20 cellular contexts compared by ENCODE assay signal in the genomic region with DNA sequence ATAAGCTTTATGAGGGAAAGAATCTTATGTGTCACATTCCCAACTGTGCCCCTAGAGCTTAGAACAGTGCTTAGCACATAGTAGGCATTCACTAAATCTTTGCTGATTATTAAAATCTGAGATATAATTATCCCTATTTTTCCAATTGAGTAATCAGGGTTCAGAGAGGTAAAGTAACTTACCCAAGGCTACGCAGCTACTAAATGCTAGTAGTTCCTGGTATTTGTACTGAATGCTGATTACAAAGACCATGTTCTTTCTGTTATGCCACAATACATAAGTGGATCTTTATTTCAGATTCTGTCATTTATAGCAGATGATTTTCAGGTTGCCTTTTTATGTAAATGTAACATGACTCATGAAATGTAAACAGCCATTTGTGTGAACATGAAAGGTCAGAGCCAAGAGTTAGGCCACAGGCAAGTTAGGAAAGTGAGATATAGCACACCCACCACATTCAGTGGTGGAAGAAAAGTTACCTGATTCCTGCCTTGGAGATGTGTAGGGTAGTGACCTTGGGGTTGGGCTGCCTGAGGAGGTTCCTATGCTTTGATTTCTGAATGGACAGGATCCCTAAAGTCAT.
DNase-seq lines count a peak whose midpoint lies in the region; ATAC-seq and TF ChIP-seq lines count a peak whose summit lies in the region.
"Had no signal": no experiment of that assay in that cellular context is flagged by ENCODE, and none has a peak within 500 bp of the region (broad histone marks: within the 10 kb centered on the region; RNA-seq: fewer than 3 reads in every experiment).

No MANE protein-coding gene starts in this region.

- ATAC-seq in CD4-positive, alpha-beta T cell (ENCODE audit: poor library complexity) = no peak
- ATAC-seq: gastrocnemius medialis, GM23338 had no signal

- H3K9me3 ChIP-seq in adipocyte (ENCODE audit: control insufficient read depth, low read length) = no peaks in the 10 kb centered on the region
- no peaks in the 10 kb centered on the region for H3K9me3 ChIP-seq in CD4-positive, alpha-beta T cell (ENCODE audit: control insufficient read depth, low read length)
- H3K9me3 ChIP-seq: BE2C, gastrocnemius medialis had no signal

- peaks cover 35% of the 10 kb centered on the region for H3K4me1 Mint-ChIP-seq in CD4-positive, alpha-beta T cell (ENCODE audit: low read depth)
- peaks cover 13% of the 10 kb centered on the region for H3K4me1 Mint-ChIP-seq in activated CD4-positive, alpha-beta T cell treated with anti-CD3 and anti-CD28 coated beads, Interleukin-2, amount 10 ng/mL, durations not matched to agents 24 days and 14 days

- H3K4me3 ChIP-seq in adipocyte (ENCODE audit: low read length) = no peak overlapping the region
- H3K4me3 ChIP-seq: gastrocnemius medialis, GM23338 had no signal

- H3K27ac ChIP-seq in CD4-positive, alpha-beta T cell (ENCODE audit: low read depth, low read length) = no peak overlapping the region
- H3K27ac ChIP-seq: gastrocnemius medialis had no signal

- H3K27me3 ChIP-seq in adipocyte (replicated peaks; ENCODE audit: control insufficient read depth, insufficient read depth, low read length) = no peaks in the 10 kb centered on the region
- H3K27me3 ChIP-seq in CD4-positive, alpha-beta T cell (ENCODE audit: control insufficient read depth, insufficient read depth, low read length) = no peaks in the 10 kb centered on the region
- H3K27me3 ChIP-seq: BE2C, gastrocnemius medialis had no signal

- H3K27me3 Mint-ChIP-seq in CD4-positive, alpha-beta T cell = no peaks in the 10 kb centered on the region
- H3K27me3 Mint-ChIP-seq in activated CD4-positive, alpha-beta T cell treated with anti-CD3 and anti-CD28 coated beads, Interleukin-2, amount 10 ng/mL, durations not matched to agents 24 days and 14 days = no peaks in the 10 kb centered on the region
- H3K27me3 Mint-ChIP-seq: dendritic cell treated with granulocyte-macrophage colony-stimulating factor and Interleukin-4, amounts not matched to agents 40 ng/mL and 50 ng/mL, for 4 days had no signal

- no peak overlapping the region for H3K27ac Mint-ChIP-seq in CD4-positive, alpha-beta T cell
- no peak overlapping the region for H3K27ac Mint-ChIP-seq in activated CD4-positive, alpha-beta T cell treated with anti-CD3 and anti-CD28 coated beads, Interleukin-2, amount 10 ng/mL, durations not matched to agents 24 days and 14 days
- H3K27ac Mint-ChIP-seq: dendritic cell treated with granulocyte-macrophage colony-stimulating factor and Interleukin-4, amounts not matched to agents 40 ng/mL and 50 ng/mL, for 4 days; GM23338 had no signal

- POLR2A ChIA-PET in CD4-positive, alpha-beta T cell (lab: Charles Lee) = no interaction called here

- no peaks in the 10 kb centered on the region for H3K36me3 ChIP-seq in adipocyte (ENCODE audit: control insufficient read depth, insufficient read depth, low read length, severe bottlenecking)
- H3K36me3 ChIP-seq: BE2C, gastrocnemius medialis had no signal

- H3K9me3 Mint-ChIP-seq in CD4-positive, alpha-beta T cell = no peaks in the 10 kb centered on the region
- no peaks in the 10 kb centered on the region for H3K9me3 Mint-ChIP-seq in activated CD4-positive, alpha-beta T cell treated with anti-CD3 and anti-CD28 coated beads, Interleukin-2, amount 10 ng/mL, durations not matched to agents 24 days and 14 days
- H3K9me3 Mint-ChIP-seq: dendritic cell treated with granulocyte-macrophage colony-stimulating factor and Interleukin-4, amounts not matched to agents 40 ng/mL and 50 ng/mL, for 4 days; GM23338 had no signal

- H3K36me3 Mint-ChIP-seq in CD4-positive, alpha-beta T cell (ENCODE audit: low read depth) = no peaks in the 10 kb centered on the region
- H3K36me3 Mint-ChIP-seq in activated CD4-positive, alpha-beta T cell treated with anti-CD3 and anti-CD28 coated beads, Interleukin-2, amount 10 ng/mL, durations not matched to agents 24 days and 14 days (ENCODE audit: low read depth) = peaks cover 1% of the 10 kb centered on the region

- no peak overlapping the region for H3K4me3 Mint-ChIP-seq in CD4-positive, alpha-beta T cell
- no peak overlapping the region for H3K4me3 Mint-ChIP-seq in activated CD4-positive, alpha-beta T cell treated with anti-CD3 and anti-CD28 coated beads, Interleukin-2, amount 10 ng/mL, durations not matched to agents 24 days and 14 days
- H3K4me3 Mint-ChIP-seq: dendritic cell treated with granulocyte-macrophage colony-stimulating factor and Interleukin-4, amounts not matched to agents 40 ng/mL and 50 ng/mL, for 4 days; GM23338 had no signal

- peak; percentile 15 for DNase-seq in COLO668 (lab: John Stamatoyannopoulos, UW; ENCODE audit: unreplicated experiment)
- DNase-seq in H4 (ENCODE audit: low spot score) = peak; percentile 49
- peak; percentile 34 for DNase-seq in adipocyte (ENCODE audit: low read depth)
- peak; percentile 71 for DNase-seq in iris pigment epithelial cell (ENCODE audit: low read depth)
- no peak for DNase-seq in CD4-positive, alpha-beta T cell
- DNase-seq in HUDEP-2 (lab: John Stamatoyannopoulos, UW; ENCODE audit: unreplicated experiment in 76 of 76) = no peak
- DNase-seq in activated CD4-positive, alpha-beta T cell treated with anti-CD3 and anti-CD28 coated beads, Interleukin-2, amount 10 ng/mL, durations not matched to agents 24 days and 14 days = no peak
- DNase-seq in activated CD4-positive, alpha-beta T cell treated with anti-CD3 and anti-CD28 coated beads for 48 hours = no peak
- DNase-seq: activated CD4-positive, alpha-beta T cell treated with anti-CD3 and anti-CD28 coated beads for 1 hour; activated T-cell treated with anti-CD3 and anti-CD28 coated beads, Interleukin-2, amount 50 U/mL, for 48 hours; aorta; BE2C; EL; gastrocnemius medialis; islet precursor cell; NCI-H2227 treated with DMSO at 0.1 percent for 48 hours; retina; T-helper 1 cell had no signal

- no peak for TF ChIP-seq CTCF in CD4-positive, alpha-beta T cell (IDR thresholded peaks at IDR 0.05)

- CTCF ChIA-PET in CD4-positive, alpha-beta T cell (lab: Charles Lee) = no interaction called here

- peaks cover 46% of the 10 kb centered on the region for H3K4me1 ChIP-seq in adipocyte (ENCODE audit: control insufficient read depth, insufficient read depth, low read length)
- H3K4me1 ChIP-seq: BE2C had no signal

- no peak overlapping the region for H3K9ac ChIP-seq in adipocyte (ENCODE audit: low read length)

- intact Hi-C loops in CD4-positive, alpha-beta T cell (cut with DNase I, micrococcal nuclease) = no loop called here
- intact Hi-C loops in activated CD4-positive, alpha-beta T cell treated with anti-CD3 and anti-CD28 coated beads, Interleukin-2, amount 10 ng/mL, durations not matched to agents 24 days and 14 days (cut with micrococcal nuclease) = no loop called here

Comparison
In these comparisons a context has a peak if more than half of its experiments do, and no peak if none do; other contexts are left out.
1. DNase-seq: peak in COLO668 (single experiment), H4 (single experiment), adipocyte (single experiment) and iris pigment epithelial cell (single experiment); none in CD4-positive, alpha-beta T cell (0 of 10), HUDEP-2 (0 of 76), activated CD4-positive, alpha-beta T cell treated with anti-CD3 and anti-CD28 coated beads, Interleukin-2, amount 10 ng/mL, durations not matched to agents 24 days and 14 days (single experiment) and activated CD4-positive, alpha-beta T cell treated with anti-CD3 and anti-CD28 coated beads for 48 hours (single experiment).